ENCODE assay signal across 1 cellular context in genomic region chr7:2873686-2874551, GRCh38.
TF ChIP-seq lines count a peak whose summit lies in the region.

No MANE protein-coding gene starts in this region.

TF ChIP-seq in SK-N-SH treated with all-trans-retinoic acid at 6 μM for 48 hours, 23 proteins besides CTCF, POLR2A, EP300 and RAD21 (continued from another document):
- TF ChIP-seq CREB5 (CRISPR knock-in tag; IDR thresholded peaks at IDR 0.05; ENCODE audit: low read depth) (peak; percentile 25; the same call in 1 of the 2 replicates), CSRNP3 (CRISPR knock-in tag; IDR thresholded peaks at IDR 0.05) (no peak)
